ENCODE assay signal across 1 cellular context in the genomic region with DNA sequence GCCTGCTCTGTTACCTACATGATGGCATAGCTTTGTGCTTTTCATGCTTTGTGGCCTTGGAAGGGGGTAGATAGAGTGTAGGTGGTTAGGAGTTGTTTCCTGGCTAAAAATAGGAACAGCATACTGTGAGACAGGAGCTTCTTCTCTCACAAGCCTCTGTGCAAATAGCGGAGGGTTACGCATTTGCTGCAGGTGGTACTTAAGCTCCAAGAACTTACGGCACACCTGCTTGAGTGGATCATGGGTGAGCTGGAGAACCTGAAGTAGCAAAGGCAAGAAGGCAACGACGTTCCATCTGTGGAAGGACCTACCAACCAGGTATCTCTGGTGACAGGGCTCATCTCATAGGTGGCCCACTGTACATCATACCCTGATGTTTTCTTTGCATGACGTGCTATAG.
TF ChIP-seq lines count a peak whose summit lies in the region.

No MANE protein-coding gene starts in this region.

TF ChIP-seq in GM23338, 12 proteins besides CTCF, POLR2A, EP300 and RAD21:
- TF ChIP-seq, protein P1, sequence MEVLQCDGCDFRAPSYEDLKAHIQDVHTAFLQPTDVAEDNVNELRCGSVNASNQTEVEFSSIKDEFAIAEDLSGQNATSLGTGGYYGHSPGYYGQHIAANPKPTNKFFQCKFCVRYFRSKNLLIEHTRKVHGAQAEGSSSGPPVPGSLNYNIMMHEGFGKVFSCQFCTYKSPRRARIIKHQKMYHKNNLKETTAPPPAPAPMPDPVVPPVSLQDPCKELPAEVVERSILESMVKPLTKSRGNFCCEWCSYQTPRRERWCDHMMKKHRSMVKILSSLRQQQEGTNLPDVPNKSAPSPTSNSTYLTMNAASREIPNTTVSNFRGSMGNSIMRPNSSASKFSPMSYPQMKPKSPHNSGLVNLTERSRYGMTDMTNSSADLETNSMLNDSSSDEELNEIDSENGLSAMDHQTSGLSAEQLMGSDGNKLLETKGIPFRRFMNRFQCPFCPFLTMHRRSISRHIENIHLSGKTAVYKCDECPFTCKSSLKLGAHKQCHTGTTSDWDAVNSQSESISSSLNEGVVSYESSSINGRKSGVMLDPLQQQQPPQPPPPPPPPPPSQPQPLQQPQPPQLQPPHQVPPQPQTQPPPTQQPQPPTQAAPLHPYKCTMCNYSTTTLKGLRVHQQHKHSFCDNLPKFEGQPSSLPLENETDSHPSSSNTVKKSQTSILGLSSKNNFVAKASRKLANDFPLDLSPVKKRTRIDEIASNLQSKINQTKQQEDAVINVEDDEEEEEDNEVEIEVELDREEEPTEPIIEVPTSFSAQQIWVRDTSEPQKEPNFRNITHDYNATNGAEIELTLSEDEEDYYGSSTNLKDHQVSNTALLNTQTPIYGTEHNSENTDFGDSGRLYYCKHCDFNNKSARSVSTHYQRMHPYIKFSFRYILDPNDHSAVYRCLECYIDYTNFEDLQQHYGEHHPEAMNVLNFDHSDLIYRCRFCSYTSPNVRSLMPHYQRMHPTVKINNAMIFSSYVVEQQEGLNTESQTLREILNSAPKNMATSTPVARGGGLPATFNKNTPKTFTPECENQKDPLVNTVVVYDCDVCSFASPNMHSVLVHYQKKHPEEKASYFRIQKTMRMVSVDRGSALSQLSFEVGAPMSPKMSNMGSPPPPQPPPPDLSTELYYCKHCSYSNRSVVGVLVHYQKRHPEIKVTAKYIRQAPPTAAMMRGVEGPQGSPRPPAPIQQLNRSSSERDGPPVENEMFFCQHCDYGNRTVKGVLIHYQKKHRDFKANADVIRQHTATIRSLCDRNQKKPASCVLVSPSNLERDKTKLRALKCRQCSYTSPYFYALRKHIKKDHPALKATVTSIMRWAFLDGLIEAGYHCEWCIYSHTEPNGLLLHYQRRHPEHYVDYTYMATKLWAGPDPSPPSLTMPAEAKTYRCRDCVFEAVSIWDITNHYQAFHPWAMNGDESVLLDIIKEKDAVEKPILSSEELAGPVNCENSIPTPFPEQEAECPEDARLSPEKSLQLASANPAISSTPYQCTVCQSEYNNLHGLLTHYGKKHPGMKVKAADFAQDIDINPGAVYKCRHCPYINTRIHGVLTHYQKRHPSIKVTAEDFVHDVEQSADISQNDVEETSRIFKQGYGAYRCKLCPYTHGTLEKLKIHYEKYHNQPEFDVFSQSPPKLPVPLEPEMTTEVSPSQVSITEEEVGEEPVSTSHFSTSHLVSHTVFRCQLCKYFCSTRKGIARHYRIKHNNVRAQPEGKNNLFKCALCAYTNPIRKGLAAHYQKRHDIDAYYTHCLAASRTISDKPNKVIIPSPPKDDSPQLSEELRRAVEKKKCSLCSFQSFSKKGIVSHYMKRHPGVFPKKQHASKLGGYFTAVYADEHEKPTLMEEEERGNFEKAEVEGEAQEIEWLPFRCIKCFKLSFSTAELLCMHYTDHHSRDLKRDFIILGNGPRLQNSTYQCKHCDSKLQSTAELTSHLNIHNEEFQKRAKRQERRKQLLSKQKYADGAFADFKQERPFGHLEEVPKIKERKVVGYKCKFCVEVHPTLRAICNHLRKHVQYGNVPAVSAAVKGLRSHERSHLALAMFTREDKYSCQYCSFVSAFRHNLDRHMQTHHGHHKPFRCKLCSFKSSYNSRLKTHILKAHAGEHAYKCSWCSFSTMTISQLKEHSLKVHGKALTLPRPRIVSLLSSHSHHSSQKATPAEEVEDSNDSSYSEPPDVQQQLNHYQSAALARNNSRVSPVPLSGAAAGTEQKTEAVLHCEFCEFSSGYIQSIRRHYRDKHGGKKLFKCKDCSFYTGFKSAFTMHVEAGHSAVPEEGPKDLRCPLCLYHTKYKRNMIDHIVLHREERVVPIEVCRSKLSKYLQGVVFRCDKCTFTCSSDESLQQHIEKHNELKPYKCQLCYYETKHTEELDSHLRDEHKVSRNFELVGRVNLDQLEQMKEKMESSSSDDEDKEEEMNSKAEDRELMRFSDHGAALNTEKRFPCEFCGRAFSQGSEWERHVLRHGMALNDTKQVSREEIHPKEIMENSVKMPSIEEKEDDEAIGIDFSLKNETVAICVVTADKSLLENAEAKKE (CRISPR knock-in tag; IDR thresholded peaks at IDR 0.05) = no peak
- no peak for TF ChIP-seq POLR2AphosphoS5 (IDR thresholded peaks at IDR 0.05; ENCODE audit: low read depth)
- TF ChIP-seq, protein P2, sequence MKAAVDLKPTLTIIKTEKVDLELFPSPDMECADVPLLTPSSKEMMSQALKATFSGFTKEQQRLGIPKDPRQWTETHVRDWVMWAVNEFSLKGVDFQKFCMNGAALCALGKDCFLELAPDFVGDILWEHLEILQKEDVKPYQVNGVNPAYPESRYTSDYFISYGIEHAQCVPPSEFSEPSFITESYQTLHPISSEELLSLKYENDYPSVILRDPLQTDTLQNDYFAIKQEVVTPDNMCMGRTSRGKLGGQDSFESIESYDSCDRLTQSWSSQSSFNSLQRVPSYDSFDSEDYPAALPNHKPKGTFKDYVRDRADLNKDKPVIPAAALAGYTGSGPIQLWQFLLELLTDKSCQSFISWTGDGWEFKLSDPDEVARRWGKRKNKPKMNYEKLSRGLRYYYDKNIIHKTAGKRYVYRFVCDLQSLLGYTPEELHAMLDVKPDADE (IDR thresholded peaks at IDR 0.05) = no peak
- TF ChIP-seq STAT1 (IDR thresholded peaks at IDR 0.05; ENCODE audit: unreplicated experiment) = no peak
- no peak for TF ChIP-seq CREB1 (CRISPR knock-in tag; IDR thresholded peaks at IDR 0.05; ENCODE audit: low read depth)
- TF ChIP-seq, protein P3, sequence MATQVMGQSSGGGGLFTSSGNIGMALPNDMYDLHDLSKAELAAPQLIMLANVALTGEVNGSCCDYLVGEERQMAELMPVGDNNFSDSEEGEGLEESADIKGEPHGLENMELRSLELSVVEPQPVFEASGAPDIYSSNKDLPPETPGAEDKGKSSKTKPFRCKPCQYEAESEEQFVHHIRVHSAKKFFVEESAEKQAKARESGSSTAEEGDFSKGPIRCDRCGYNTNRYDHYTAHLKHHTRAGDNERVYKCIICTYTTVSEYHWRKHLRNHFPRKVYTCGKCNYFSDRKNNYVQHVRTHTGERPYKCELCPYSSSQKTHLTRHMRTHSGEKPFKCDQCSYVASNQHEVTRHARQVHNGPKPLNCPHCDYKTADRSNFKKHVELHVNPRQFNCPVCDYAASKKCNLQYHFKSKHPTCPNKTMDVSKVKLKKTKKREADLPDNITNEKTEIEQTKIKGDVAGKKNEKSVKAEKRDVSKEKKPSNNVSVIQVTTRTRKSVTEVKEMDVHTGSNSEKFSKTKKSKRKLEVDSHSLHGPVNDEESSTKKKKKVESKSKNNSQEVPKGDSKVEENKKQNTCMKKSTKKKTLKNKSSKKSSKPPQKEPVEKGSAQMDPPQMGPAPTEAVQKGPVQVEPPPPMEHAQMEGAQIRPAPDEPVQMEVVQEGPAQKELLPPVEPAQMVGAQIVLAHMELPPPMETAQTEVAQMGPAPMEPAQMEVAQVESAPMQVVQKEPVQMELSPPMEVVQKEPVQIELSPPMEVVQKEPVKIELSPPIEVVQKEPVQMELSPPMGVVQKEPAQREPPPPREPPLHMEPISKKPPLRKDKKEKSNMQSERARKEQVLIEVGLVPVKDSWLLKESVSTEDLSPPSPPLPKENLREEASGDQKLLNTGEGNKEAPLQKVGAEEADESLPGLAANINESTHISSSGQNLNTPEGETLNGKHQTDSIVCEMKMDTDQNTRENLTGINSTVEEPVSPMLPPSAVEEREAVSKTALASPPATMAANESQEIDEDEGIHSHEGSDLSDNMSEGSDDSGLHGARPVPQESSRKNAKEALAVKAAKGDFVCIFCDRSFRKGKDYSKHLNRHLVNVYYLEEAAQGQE (IDR thresholded peaks at IDR 0.05; ENCODE audit: unreplicated experiment) = no peak
- TF ChIP-seq JUNB (IDR thresholded peaks at IDR 0.05; ENCODE audit: unreplicated experiment) = no peak
- no peak for TF ChIP-seq EZH2 (IDR thresholded peaks at IDR 0.05; ENCODE audit: low read depth, unreplicated experiment)
- no peak for TF ChIP-seq ZNF114 (CRISPR knock-in tag; IDR thresholded peaks at IDR 0.05)
- no peak for TF ChIP-seq NANOG (IDR thresholded peaks at IDR 0.05; ENCODE audit: borderline replicate concordance)
- TF ChIP-seq ZNF331 (CRISPR knock-in tag; IDR thresholded peaks at IDR 0.05; ENCODE audit: low read depth) = no peak
- TF ChIP-seq EZH2phosphoT487 (IDR thresholded peaks at IDR 0.05; ENCODE audit: unreplicated experiment) = no peak
